ENCODE assay signal across 26 cellular contexts in the genomic region with DNA sequence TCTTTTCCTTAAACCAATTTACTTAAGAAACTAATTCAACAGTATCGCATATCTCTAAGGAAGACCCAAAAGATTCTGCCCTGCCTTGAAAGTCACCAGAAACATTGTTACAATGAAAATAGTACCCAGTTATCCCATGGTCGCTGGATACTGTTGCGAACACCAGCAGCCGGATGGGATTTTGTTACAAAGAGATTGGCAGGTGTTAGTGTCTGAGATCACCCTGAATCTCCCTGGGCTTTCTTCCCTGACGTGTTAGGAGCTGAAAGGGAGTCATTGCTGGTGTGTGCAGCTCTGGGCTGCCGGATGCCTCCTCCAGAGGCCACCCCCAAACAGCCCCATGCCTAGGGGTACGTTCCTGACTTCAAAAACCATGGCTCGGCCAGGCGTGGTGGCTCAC.
"Had no signal": no experiment of that assay in that cellular context is flagged by ENCODE, and none has a peak within 500 bp of the region (broad histone marks: within the 10 kb centered on the region; RNA-seq: fewer than 3 reads in every experiment).

No MANE protein-coding gene starts in this region.

- H3K4me1 ChIP-seq: ascending aorta, body of pancreas had no signal

- H3K36me3 ChIP-seq: ascending aorta had no signal

- H3K4me3 ChIP-seq: ascending aorta, body of pancreas had no signal

- H3K27me3 ChIP-seq: ascending aorta, body of pancreas had no signal

- H3K9me3 Mint-ChIP-seq: activated CD4-positive, alpha-beta memory T cell treated with anti-CD3 and anti-CD28 coated beads for 36 hours; activated CD4-positive, alpha-beta T cell treated with anti-CD3 and anti-CD28 coated beads, Interleukin-2, amount 10 ng/mL, durations not matched to agents 7 days and 5 days; activated naive CD4-positive, alpha-beta T cell treated with anti-CD3 and anti-CD28 coated beads, Interleukin-2, amount 50 U/mL, for 72 hours; activated naive CD8-positive, alpha-beta T cell treated with anti-CD3 and anti-CD28 coated beads, Interleukin-2, amount 50 U/mL, for 24 hours had no signal

- H3K27ac Mint-ChIP-seq: activated CD4-positive, alpha-beta memory T cell treated with anti-CD3 and anti-CD28 coated beads for 36 hours; activated CD4-positive, alpha-beta T cell treated with anti-CD3 and anti-CD28 coated beads, Interleukin-2, amount 10 ng/mL, durations not matched to agents 7 days and 5 days; activated naive CD4-positive, alpha-beta T cell treated with anti-CD3 and anti-CD28 coated beads, Interleukin-2, amount 50 U/mL, for 72 hours; activated naive CD8-positive, alpha-beta T cell treated with anti-CD3 and anti-CD28 coated beads, Interleukin-2, amount 50 U/mL, for 24 hours; T-cell had no signal

- ATAC-seq: activated naive CD4-positive, alpha-beta T cell treated with anti-CD3 and anti-CD28 coated beads, Interleukin-2, amount 50 U/mL, for 72 hours; activated naive CD8-positive, alpha-beta T cell treated with anti-CD3 and anti-CD28 coated beads, Interleukin-2, amount 50 U/mL, for 24 hours; activated T-cell treated with anti-CD3 and anti-CD28 coated beads, Interleukin-2, amount 50 U/mL, for 4 hours; body of pancreas; T-cell had no signal

- H3K9ac ChIP-seq: KMS-11 had no signal

- DNase-seq: activated CD4-positive, alpha-beta memory T cell treated with anti-CD3 and anti-CD28 coated beads for 36 hours; activated CD4-positive, alpha-beta T cell treated with anti-CD3 and anti-CD28 coated beads, Interleukin-2, amount 10 ng/mL, durations not matched to agents 7 days and 5 days; activated CD4-positive, CD25-positive, alpha-beta regulatory T cell; activated CD8-positive, alpha-beta memory T cell treated with anti-CD3 and anti-CD28 coated beads for 24 hours; activated effector memory CD4-positive, alpha-beta T cell treated with anti-CD3 and anti-CD28 coated beads, Interleukin-2, amount 50 U/mL, for 16 hours; activated naive CD4-positive, alpha-beta T cell treated with Interleukin-2 at 50 U/mL for 16 hours; activated naive CD8-positive, alpha-beta T cell treated with anti-CD3 and anti-CD28 coated beads, Interleukin-2, amount 50 U/mL, for 24 hours; activated T-cell treated with anti-CD3 and anti-CD28 coated beads, Interleukin-2, amount 50 U/mL, for 4 hours; amniotic stem cell; body of pancreas; MV-4-11; NCI-H1092 treated with DMSO at 0.1 percent for 48 hours; NCI-H1417 treated with DMSO at 0.1 percent for 48 hours; NCI-H1694; NCI-H2029; NCI-H345; NCI-H510A; NCI-H526 treated with DMSO at 0.1 percent for 48 hours; SHP77 treated with DMSO at 0.1 percent for 48 hours; T-cell; T-helper 2 cell; T1000 had no signal

- H3K36me3 Mint-ChIP-seq: activated CD4-positive, alpha-beta memory T cell treated with anti-CD3 and anti-CD28 coated beads for 36 hours; activated naive CD4-positive, alpha-beta T cell treated with anti-CD3 and anti-CD28 coated beads, Interleukin-2, amount 50 U/mL, for 72 hours; T-cell had no signal

- H3K4me3 Mint-ChIP-seq: activated CD4-positive, alpha-beta memory T cell treated with anti-CD3 and anti-CD28 coated beads for 36 hours; activated CD4-positive, alpha-beta T cell treated with anti-CD3 and anti-CD28 coated beads, Interleukin-2, amount 10 ng/mL, durations not matched to agents 7 days and 5 days; activated naive CD8-positive, alpha-beta T cell treated with anti-CD3 and anti-CD28 coated beads, Interleukin-2, amount 50 U/mL, for 24 hours; activated T-cell treated with anti-CD3 and anti-CD28 coated beads, Interleukin-2, amount 50 U/mL, for 4 hours; T-cell had no signal

- H3K27me3 Mint-ChIP-seq: activated CD4-positive, alpha-beta T cell treated with anti-CD3 and anti-CD28 coated beads, Interleukin-2, amount 10 ng/mL, durations not matched to agents 7 days and 5 days had no signal

- H3K4me1 Mint-ChIP-seq: activated CD4-positive, alpha-beta T cell treated with anti-CD3 and anti-CD28 coated beads, Interleukin-2, amount 10 ng/mL, durations not matched to agents 7 days and 5 days; activated naive CD8-positive, alpha-beta T cell treated with anti-CD3 and anti-CD28 coated beads, Interleukin-2, amount 50 U/mL, for 24 hours; T-cell had no signal

- H3K9me3 ChIP-seq: ascending aorta, body of pancreas had no signal

- H3K27ac ChIP-seq: ascending aorta, body of pancreas, KMS-11, VCaP had no signal
